29 cellular contexts compared by ENCODE assay signal in genomic region chr3:149954812-149955211, GRCh38. TPM values are rescaled to one million over a fixed set of nuclear protein-coding genes. Genes with fewer than 3 reads are reported as not detected.
DNase-seq lines count a peak whose midpoint lies in the region; ATAC-seq, FAIRE-seq and TF ChIP-seq lines count a peak whose summit lies in the region.
"Had no signal": no experiment of that assay in that cellular context is flagged by ENCODE, and none has a peak within 500 bp of the region (broad histone marks: within the 10 kb centered on the region; RNA-seq: fewer than 3 reads in every experiment).

No MANE protein-coding gene starts in this region.

- H3K4me3 ChIP-seq in BLaER1 treated with 17β-estradiol and CSF1 and Interleukin-3, amounts not matched to agents 10 nM and 100 nM: no peak overlapping the region
- H3K4me3 ChIP-seq: gastroesophageal sphincter, left lung, pancreas, PC-9, testis, vagina had no signal

- H3K27me3 Mint-ChIP-seq in HFFc6 (ENCODE audit: insufficient read depth): no peaks in the 10 kb centered on the region; the same call in 1 of the 2 replicates
- no peaks in the 10 kb centered on the region for H3K27me3 Mint-ChIP-seq in activated T-helper 17 cell treated with anti-CD3 and anti-CD28 coated beads, Interleukin-2, amount 50 U/mL, for 72 hours
- H3K27me3 Mint-ChIP-seq in nephron progenitor cell (ENCODE audit: low read depth, poor library complexity): no peaks in the 10 kb centered on the region

- H3K4me2 ChIP-seq in BLaER1 treated with 17β-estradiol and CSF1 and Interleukin-3, amounts not matched to agents 10 nM and 100 nM: peak overlapping the region; percentile 15 to 77 (median 40); a peak in 18 of 22 replicates
- H3K4me2 ChIP-seq: PC-9 had no signal

- H3K27ac Mint-ChIP-seq in HFFc6: peak overlapping the region; percentile 15; the same call in 1 of the 2 replicates
- peak overlapping the region; percentile 1 for H3K27ac Mint-ChIP-seq in activated T-helper 17 cell treated with anti-CD3 and anti-CD28 coated beads, Interleukin-2, amount 50 U/mL, for 72 hours
- no peak overlapping the region for H3K27ac Mint-ChIP-seq in nephron progenitor cell

- H3K27ac ChIP-seq in BLaER1 treated with 17β-estradiol and CSF1 and Interleukin-3, amounts not matched to agents 10 nM and 100 nM: no peak overlapping the region
- H3K27ac ChIP-seq: gastroesophageal sphincter, left lung, pancreas, PC-9, testis, vagina had no signal

- TF ChIP-seq POLR2A in GM12891 (IDR thresholded peaks at IDR 0.05; ENCODE audit: low read depth, low read length): no peak

- H3K4me1 Mint-ChIP-seq in HFFc6 (ENCODE audit: low read depth) (peaks cover 41% of the 10 kb centered on the region), nephron progenitor cell (no peaks in the 10 kb centered on the region)
- H3K4me1 Mint-ChIP-seq in activated T-helper 17 cell treated with anti-CD3 and anti-CD28 coated beads, Interleukin-2, amount 50 U/mL, for 72 hours: peaks cover 15% of the 10 kb centered on the region

- TF ChIP-seq CTCF in HFFc6 (IDR thresholded peaks at IDR 0.05) (no peak), nephron progenitor cell (IDR thresholded peaks at IDR 0.05) (no peak)

- H3K9me3 Mint-ChIP-seq in HFFc6 (no peaks in the 10 kb centered on the region), nephron progenitor cell (peaks cover 17% of the 10 kb centered on the region)
- no peaks in the 10 kb centered on the region for H3K9me3 Mint-ChIP-seq in activated T-helper 17 cell treated with anti-CD3 and anti-CD28 coated beads, Interleukin-2, amount 50 U/mL, for 72 hours
- H3K9me3 Mint-ChIP-seq: CD8-positive, alpha-beta memory T cell; immature natural killer cell; natural killer cell had no signal

- H3K4me1 ChIP-seq in BLaER1 treated with 17β-estradiol and CSF1 and Interleukin-3, amounts not matched to agents 10 nM and 100 nM: peaks cover 17 to 69% (median 23%) of the 10 kb centered on the region in 10 experiments
- H3K4me1 ChIP-seq: testis, vagina had no signal

- no peak overlapping the region for H3K9ac ChIP-seq in BLaER1 treated with 17β-estradiol and CSF1 and Interleukin-3, amounts not matched to agents 10 nM and 100 nM

- peaks cover 22 to 88% (median 43%) of the 10 kb centered on the region in 11 experiments; a peak in 20 of 22 replicates for H3K36me3 ChIP-seq in BLaER1 treated with 17β-estradiol and CSF1 and Interleukin-3, amounts not matched to agents 10 nM and 100 nM
- H3K36me3 ChIP-seq: pancreas, vagina had no signal

- H3K36me3 Mint-ChIP-seq in HFFc6 (ENCODE audit: low read depth): peaks cover 39% of the 10 kb centered on the region
- H3K36me3 Mint-ChIP-seq in activated T-helper 17 cell treated with anti-CD3 and anti-CD28 coated beads, Interleukin-2, amount 50 U/mL, for 72 hours (ENCODE audit: low read depth): peaks cover 3% of the 10 kb centered on the region
- H3K36me3 Mint-ChIP-seq in nephron progenitor cell (ENCODE audit: low read depth): peaks cover 65% of the 10 kb centered on the region
- H3K36me3 Mint-ChIP-seq: natural killer cell had no signal

- ATAC-seq in activated T-helper 17 cell treated with anti-CD3 and anti-CD28 coated beads, Interleukin-2, amount 50 U/mL, for 72 hours (replicated peaks): no peak
- ATAC-seq: esophagus mucosa, gastroesophageal sphincter, left lung, natural killer cell, pancreas, right cardiac atrium had no signal

- H3K9me3 ChIP-seq in BLaER1 treated with 17β-estradiol and CSF1 and Interleukin-3, amounts not matched to agents 10 nM and 100 nM (replicated peaks in 1 of 11): no peaks in the 10 kb centered on the region
- H3K9me3 ChIP-seq: gastroesophageal sphincter, left lung, pancreas, testis, vagina had no signal

- H3K4me3 Mint-ChIP-seq in HFFc6: no peak overlapping the region
- H3K4me3 Mint-ChIP-seq in activated T-helper 17 cell treated with anti-CD3 and anti-CD28 coated beads, Interleukin-2, amount 50 U/mL, for 72 hours: no peak overlapping the region
- H3K4me3 Mint-ChIP-seq in nephron progenitor cell: no peak overlapping the region
- H3K4me3 Mint-ChIP-seq: CD8-positive, alpha-beta memory T cell; immature natural killer cell; natural killer cell had no signal

- H3K27me3 ChIP-seq in BLaER1 treated with 17β-estradiol and CSF1 and Interleukin-3, amounts not matched to agents 10 nM and 100 nM: no peaks in the 10 kb centered on the region
- H3K27me3 ChIP-seq: gastroesophageal sphincter, left lung, pancreas, testis, vagina had no signal

- FAIRE-seq in GM12891 (lab: Jason Lieb, UNC): no peak
- FAIRE-seq: GM12892 had no signal

- peaks cover 0 to 100% (median 20%) of the 10 kb centered on the region in 11 experiments; a peak in 14 of 22 replicates for H4K20me1 ChIP-seq in BLaER1 treated with 17β-estradiol and CSF1 and Interleukin-3, amounts not matched to agents 10 nM and 100 nM

- no peak for DNase-seq in HFFc6
- DNase-seq in pons (ENCODE audit: low spot score): peak; percentile 15
- DNase-seq in HPDE6-E6E7 (ENCODE audit: extremely low spot score): no peak
- DNase-seq in GM12891 (ENCODE audit: insufficient read length, low spot score): no peak
- no peak for DNase-seq in nephron progenitor cell
- DNase-seq: activated CD4-positive, alpha-beta T cell treated with anti-CD3 and anti-CD28 coated beads for 1 hour; activated gamma-delta T cell treated with Interleukin-2 at 50 U/mL for 16 hours; activated T-cell treated with anti-CD3 and anti-CD28 coated beads, Interleukin-2, amount 50 U/mL, for 1 hour; CD8-positive, alpha-beta memory T cell; DMS79; effector memory CD4-positive, alpha-beta T cell; immature natural killer cell; left lung; natural killer cell; NCI-H2081 treated with DMSO at 0.1 percent for 48 hours; NCI-H510A; pancreas; PC-9; right cardiac atrium; SHP77; stimulated activated CD4-positive, alpha-beta T cell treated with anti-CD3 and anti-CD28 coated beads, Interleukin-4, amount 100 ng/mL, for 4 hours; stimulated activated naive CD4-positive, alpha-beta T cell treated with Interleukin-2 at 50 U/mL for 16 hours; testis had no signal

TF ChIP-seq in GM12891, 5 proteins besides CTCF, POLR2A, EP300 and RAD21:
- TF ChIP-seq TAF1 (IDR thresholded peaks at IDR 0.05; ENCODE audit: low read depth, low read length): no peak
- TF ChIP-seq POU2F2 (IDR thresholded peaks at IDR 0.05; ENCODE audit: low read depth, low read length): no peak
- TF ChIP-seq SPI1 (IDR thresholded peaks at IDR 0.05; ENCODE audit: low read depth, low read length): no peak
- TF ChIP-seq PAX5 (IDR thresholded peaks at IDR 0.05; ENCODE audit: insufficient read depth, low read length, severe bottlenecking): no peak
- TF ChIP-seq POLR2AphosphoS5 (IDR thresholded peaks at IDR 0.05; ENCODE audit: low read depth, low read length): no peak

RNA-seq across cellular contexts. Expression of gene PFN2, which starts 15.9 kb away (rescaled TPM):
- total RNA-seq in HFFc6 (2021; fragmentation: NEBNext Ultra II Directional; extraction: Animal tissue kit (Norgen Biotek cat#: 25700)): 100 to 1,000 TPM; 369 to 470 (median 454) TPM
- total RNA-seq in activated T-helper 17 cell treated with anti-CD3 and anti-CD28 coated beads, Interleukin-2, amount 50 U/mL, for 72 hours: 1 to 10 TPM; 1.8 to 2.0 TPM
- 2.6 TPM for polyA plus RNA-seq in GM12891 (2012; ENCODE audit: low read depth, missing spikeins)

Comparison
In these comparisons a context has a peak if more than half of its experiments do, and no peak if none do; other contexts are left out.
1. RNA of gene PFN2, which starts 15.9 kb away (total RNA-seq): 369 to 470 TPM in HFFc6; 1.8 to 2.0 TPM in activated T-helper 17 cell treated with anti-CD3 and anti-CD28 coated beads, Interleukin-2, amount 50 U/mL, for 72 hours; every median in the first group is over 100 times any median in the second.